ENCODE assay signal across 18 cellular contexts in the genomic region with DNA sequence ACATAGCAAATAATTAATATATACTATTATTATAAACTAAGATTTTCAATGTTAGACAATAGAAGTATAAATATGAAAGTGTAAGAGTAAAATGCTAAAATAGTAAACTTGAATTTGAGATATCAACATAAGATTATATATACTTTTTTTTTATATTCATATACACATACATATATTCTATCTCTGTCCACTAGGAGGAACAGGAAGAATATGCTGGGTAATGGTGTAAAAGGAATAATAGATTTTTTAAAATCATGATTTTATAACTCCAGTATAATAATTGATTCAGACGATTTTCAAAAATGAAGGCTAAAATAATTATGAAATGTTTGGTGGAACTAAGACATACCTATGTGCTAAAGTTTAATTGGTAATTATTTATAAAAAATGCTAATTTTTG. TPM values are rescaled to one million over a fixed set of nuclear protein-coding genes. Genes with fewer than 3 reads are reported as not detected.
DNase-seq lines count a peak whose midpoint lies in the region; ATAC-seq and TF ChIP-seq lines count a peak whose summit lies in the region.
"Had no signal": no experiment of that assay in that cellular context is flagged by ENCODE, and none has a peak within 500 bp of the region (broad histone marks: within the 10 kb centered on the region; RNA-seq: fewer than 3 reads in every experiment).

No MANE protein-coding gene starts in this region.

- TF ChIP-seq CTCF in RWPE2 (IDR thresholded peaks at IDR 0.05; ENCODE audit: poor library complexity, severe bottlenecking) (peak; percentile 16), fibroblast of mammary gland (conservative IDR thresholded peaks at IDR 0.05; ENCODE audit: control insufficient read depth, insufficient read depth, low read depth, low read length) (peak; percentile 9), osteoblast (IDR thresholded peaks at IDR 0.05; ENCODE audit: extremely low read depth, low read depth, low read length) (peak; percentile 24), gastroesophageal sphincter (IDR thresholded peaks at IDR 0.05) (no peak)

- ATAC-seq in RWPE2 (ENCODE audit: low read depth) (no peak), HG03521 (IDR thresholded peaks at IDR 0.05; ENCODE audit: unreplicated experiment) (no peak), gastroesophageal sphincter (no peak)
- ATAC-seq: CD8-positive, alpha-beta T cell had no signal

- no peak overlapping the region for H2AFZ ChIP-seq in osteoblast (ENCODE audit: low read length)

- H3K4me3 ChIP-seq in RWPE2 (ENCODE audit: severe bottlenecking) (no peak overlapping the region), fibroblast of mammary gland (ENCODE audit: control insufficient read depth, low read depth, low read length) (no peak overlapping the region), osteoblast (ENCODE audit: insufficient read depth, low read length) (no peak overlapping the region), gastroesophageal sphincter (no peak overlapping the region)
- H3K4me3 ChIP-seq: BLaER1 had no signal

- no peaks in the 10 kb centered on the region for H3K27me3 ChIP-seq in RWPE2 (ENCODE audit: insufficient read depth, poor library complexity, severe bottlenecking)
- H3K27me3 ChIP-seq in osteoblast (ENCODE audit: insufficient read depth, low read length) = no peaks in the 10 kb centered on the region
- no peaks in the 10 kb centered on the region for H3K27me3 ChIP-seq in gastroesophageal sphincter
- H3K27me3 ChIP-seq: BLaER1 had no signal

- peaks cover 5% of the 10 kb centered on the region for H3K9me3 ChIP-seq in RWPE2 (ENCODE audit: severe bottlenecking)
- H3K9me3 ChIP-seq in osteoblast (ENCODE audit: low read depth, low read length) = no peaks in the 10 kb centered on the region
- peaks cover 0 to 16% (median 0%) of the 10 kb centered on the region in 3 donors for H3K9me3 ChIP-seq in gastroesophageal sphincter
- H3K9me3 ChIP-seq: BLaER1 had no signal

- H3K36me3 ChIP-seq in RWPE2 (ENCODE audit: low read depth) = no peaks in the 10 kb centered on the region
- no peaks in the 10 kb centered on the region for H3K36me3 ChIP-seq in osteoblast (ENCODE audit: insufficient read depth, low read length)
- H3K36me3 ChIP-seq in gastroesophageal sphincter = no peaks in the 10 kb centered on the region
- H3K36me3 ChIP-seq: BLaER1 had no signal

- WGBS in gastroesophageal sphincter (ENCODE audit: low coverage in 1 of 2), 2 donors = 89 to 95% methylated on average over 1 of the region's 1 CpG

- no peak overlapping the region for H3K4me2 ChIP-seq in osteoblast (ENCODE audit: insufficient read depth, low read length)
- H3K4me2 ChIP-seq: BLaER1 had no signal

- H3K4me1 ChIP-seq in RWPE2 (ENCODE audit: insufficient read depth, poor library complexity, severe bottlenecking) (no peaks in the 10 kb centered on the region), osteoblast (ENCODE audit: insufficient read depth, low read length) (no peaks in the 10 kb centered on the region), gastroesophageal sphincter (no peaks in the 10 kb centered on the region)

- H3K27ac ChIP-seq in RWPE2 (ENCODE audit: poor library complexity, severe bottlenecking) = no peak overlapping the region
- H3K27ac ChIP-seq in osteoblast (ENCODE audit: low read depth, low read length) = no peak overlapping the region
- no peak overlapping the region for H3K27ac ChIP-seq in gastroesophageal sphincter
- H3K27ac ChIP-seq: BLaER1 had no signal

- no peak for TF ChIP-seq POLR2A in gastroesophageal sphincter (IDR thresholded peaks at IDR 0.05)

- DNase-seq in ELR (ENCODE audit: low read depth) (peak; percentile 11), RWPE2 (ENCODE audit: low spot score) (no peak), fibroblast of mammary gland (ENCODE audit: low read depth) (no peak), osteoblast (ENCODE audit: insufficient read length, low spot score, missing footprints) (no peak), H4 (ENCODE audit: low spot score) (no peak), activated gamma-delta T cell treated with Interleukin-2 at 50 U/mL for 16 hours (no peak)
- DNase-seq: CD8-positive, alpha-beta T cell; GF-D8; H7; KBM-7; NCI-H1092 treated with DMSO at 0.1 percent for 48 hours; NCI-H1436 treated with DMSO at 0.1 percent for 48 hours; NCI-H1930; NCI-H510A had no signal

- no peaks in the 10 kb centered on the region for H4K20me1 ChIP-seq in osteoblast (ENCODE audit: insufficient read depth, low read length)
- H4K20me1 ChIP-seq: BLaER1 had no signal

- no peak for TF ChIP-seq EP300 in gastroesophageal sphincter (IDR thresholded peaks at IDR 0.05)

- no peaks in the 10 kb centered on the region for H3K79me2 ChIP-seq in osteoblast (ENCODE audit: insufficient read depth, low read length)

RNA-seq across cellular contexts. Expression of a gene that starts 37.7 kb away (rescaled TPM):
- total RNA-seq in osteoblast = under 0.01 and 1.2 TPM in 2 replicates
- 0.12 TPM in 1 of 2 replicates, not detected in the other for total RNA-seq in H4 (2014; rRNA removed; shearing (Covaris generic))
- under 1 TPM in 3 of 4 donors, not detected in 1; 0.27 to 0.77 (median 0.64) TPM for total RNA-seq in gastroesophageal sphincter
- total RNA-seq: CD8-positive, alpha-beta T cell; HT1080 had no signal

Comparison
In these comparisons a context has a peak if more than half of its experiments do, and no peak if none do; other contexts are left out.
1. CTCF ChIP-seq: peak in RWPE2 (single experiment), fibroblast of mammary gland (single experiment) and osteoblast (single experiment); none in gastroesophageal sphincter (0 of 4).